In genomic region chr16:10269632-10270031, GRCh38 we compare ENCODE assay signal across 35 cellular contexts.
"Had no signal": no experiment of that assay in that cellular context is flagged by ENCODE, and none has a peak within 500 bp of the region (broad histone marks: within the 10 kb centered on the region; RNA-seq: fewer than 3 reads in every experiment).

No MANE protein-coding gene starts in this region.

- H3K27ac ChIP-seq: ascending aorta, WERI-Rb-1 had no signal

- H3K4me3 ChIP-seq: ascending aorta had no signal

- H3K27me3 Mint-ChIP-seq: activated CD4-positive, alpha-beta memory T cell treated with anti-CD3 and anti-CD28 coated beads, Interleukin-2, amount 10 ng/mL, durations not matched to agents 7 days and 5 days; activated CD4-positive, alpha-beta T cell treated with anti-CD3 and anti-CD28 coated beads for 36 hours; activated CD4-positive, alpha-beta T cell treated with anti-CD3 and anti-CD28 coated beads, Interleukin-2, amount 10 ng/mL, durations not matched to agents 7 days and 5 days; activated CD8-positive, alpha-beta memory T cell treated with anti-CD3 and anti-CD28 coated beads, Interleukin-2, amount 10 ng/mL, durations not matched to agents 7 days and 5 days; activated naive CD4-positive, alpha-beta T cell treated with anti-CD3 and anti-CD28 coated beads, Interleukin-2, amount 10 ng/mL, durations not matched to agents 7 days and 5 days; activated naive CD4-positive, alpha-beta T cell treated with anti-CD3 and anti-CD28 coated beads, Interleukin-2, amount 50 U/mL, for 24 hours; activated naive CD8-positive, alpha-beta T cell; activated naive CD8-positive, alpha-beta T cell treated with anti-CD3 and anti-CD28 coated beads, Interleukin-2, amount 10 ng/mL, durations not matched to agents 7 days and 5 days; activated naive CD8-positive, alpha-beta T cell treated with anti-CD3 and anti-CD28 coated beads, Interleukin-2, amount 50 U/mL, for 24 hours; activated T-cell treated with anti-CD3 and anti-CD28 coated beads, Interleukin-2, amount 50 U/mL, for 24 hours had no signal

- DNase-seq: activated CD4-positive, alpha-beta memory T cell treated with anti-CD3 and anti-CD28 coated beads, Interleukin-2, amount 10 ng/mL, durations not matched to agents 7 days and 5 days; activated CD4-positive, alpha-beta T cell treated with anti-CD3 and anti-CD28 coated beads for 1 hour; activated CD4-positive, alpha-beta T cell treated with anti-CD3 and anti-CD28 coated beads for 36 hours; activated CD4-positive, alpha-beta T cell treated with anti-CD3 and anti-CD28 coated beads for 48 hours; activated CD4-positive, alpha-beta T cell treated with anti-CD3 and anti-CD28 coated beads, Interleukin-2, amount 10 ng/mL, durations not matched to agents 7 days and 5 days; activated CD4-positive, alpha-beta T cell treated with anti-CD3 and anti-CD28 coated beads, Interleukin-2, amount 50 U/mL, for 48 hours; activated CD4-positive, CD25-positive, alpha-beta regulatory T cell; activated CD8-positive, alpha-beta memory T cell treated with anti-CD3 and anti-CD28 coated beads for 24 hours; activated CD8-positive, alpha-beta memory T cell treated with anti-CD3 and anti-CD28 coated beads, Interleukin-2, amount 10 ng/mL, durations not matched to agents 7 days and 5 days; activated CD8-positive, alpha-beta memory T cell treated with anti-CD3 and anti-CD28 coated beads, Interleukin-2, amount 50 U/mL, for 48 hours; activated CD8-positive, alpha-beta T cell treated with anti-CD3 and anti-CD28 coated beads, Interleukin-2, amount 10 ng/mL, durations not matched to agents 7 days and 5 days; activated effector memory CD4-positive, alpha-beta T cell treated with Interleukin-2 at 50 U/mL for 16 hours; activated gamma-delta T cell; activated naive CD4-positive, alpha-beta T cell treated with anti-CD3 and anti-CD28 coated beads, Interleukin-2, amount 10 ng/mL, durations not matched to agents 7 days and 5 days; activated naive CD4-positive, alpha-beta T cell treated with Interleukin-2 at 50 U/mL for 16 hours; activated naive CD8-positive, alpha-beta T cell treated with anti-CD3 and anti-CD28 coated beads, Interleukin-2, amount 10 ng/mL, durations not matched to agents 7 days and 5 days; activated naive CD8-positive, alpha-beta T cell treated with anti-CD3 and anti-CD28 coated beads, Interleukin-2, amount 50 U/mL, for 24 hours; activated T-cell treated with anti-CD3 and anti-CD28 coated beads, Interleukin-2, amount 50 U/mL, for 24 hours; activated T-cell treated with anti-CD3 and anti-CD28 coated beads, Interleukin-2, amount 50 U/mL, for 48 hours; amygdala; anterior cingulate cortex; central memory CD4-positive, alpha-beta T cell; T-helper 1 cell; T-helper 2 cell; T-helper 9 cell; WERI-Rb-1 had no signal

- H3K4me3 Mint-ChIP-seq: activated CD4-positive, alpha-beta memory T cell treated with anti-CD3 and anti-CD28 coated beads, Interleukin-2, amount 10 ng/mL, durations not matched to agents 7 days and 5 days; activated CD4-positive, alpha-beta T cell treated with anti-CD3 and anti-CD28 coated beads for 36 hours; activated CD4-positive, alpha-beta T cell treated with anti-CD3 and anti-CD28 coated beads, Interleukin-2, amount 10 ng/mL, durations not matched to agents 7 days and 5 days; activated CD8-positive, alpha-beta memory T cell treated with anti-CD3 and anti-CD28 coated beads, Interleukin-2, amount 10 ng/mL, durations not matched to agents 7 days and 5 days; activated CD8-positive, alpha-beta T cell treated with anti-CD3 and anti-CD28 coated beads, Interleukin-2, amount 10 ng/mL, durations not matched to agents 7 days and 5 days; activated naive CD4-positive, alpha-beta T cell treated with anti-CD3 and anti-CD28 coated beads, Interleukin-2, amount 10 ng/mL, durations not matched to agents 7 days and 5 days; activated naive CD4-positive, alpha-beta T cell treated with anti-CD3 and anti-CD28 coated beads, Interleukin-2, amount 50 U/mL, for 24 hours; activated naive CD8-positive, alpha-beta T cell; activated naive CD8-positive, alpha-beta T cell treated with anti-CD3 and anti-CD28 coated beads, Interleukin-2, amount 10 ng/mL, durations not matched to agents 7 days and 5 days; activated naive CD8-positive, alpha-beta T cell treated with anti-CD3 and anti-CD28 coated beads, Interleukin-2, amount 50 U/mL, for 24 hours; activated T-cell treated with anti-CD3 and anti-CD28 coated beads, Interleukin-2, amount 50 U/mL, for 24 hours; brain; T-helper 1 cell treated with Interleukin-12 subunit alpha and Interleukin-12 subunit beta and Interleukin-4 antibody, amounts not matched to agents 30 μg/mL and 1 μg/mL, for 36 hours; T-helper 2 cell treated with Interferon-gamma antibody and Interleukin-4, amounts not matched to agents 5 μg/mL and 100 μg/mL, for 36 hours; WTC11 had no signal

- ATAC-seq: activated CD4-positive, alpha-beta T cell treated with anti-CD3 and anti-CD28 coated beads for 36 hours; activated CD4-positive, CD25-positive, alpha-beta regulatory T cell treated with anti-CD3 and anti-CD28 coated beads, Interleukin-2, amount 50 U/mL, for 24 hours; activated CD8-positive, alpha-beta memory T cell treated with anti-CD3 and anti-CD28 coated beads, Interleukin-2, amount 10 ng/mL, durations not matched to agents 7 days and 5 days; activated CD8-positive, alpha-beta T cell treated with anti-CD3 and anti-CD28 coated beads, Interleukin-2, amount 10 ng/mL, durations not matched to agents 7 days and 5 days; activated naive CD8-positive, alpha-beta T cell treated with anti-CD3 and anti-CD28 coated beads, Interleukin-2, amount 50 U/mL, for 24 hours; WTC11 had no signal

- H3K27ac Mint-ChIP-seq: activated CD4-positive, alpha-beta memory T cell treated with anti-CD3 and anti-CD28 coated beads, Interleukin-2, amount 10 ng/mL, durations not matched to agents 7 days and 5 days; activated CD4-positive, alpha-beta T cell treated with anti-CD3 and anti-CD28 coated beads for 36 hours; activated CD4-positive, alpha-beta T cell treated with anti-CD3 and anti-CD28 coated beads, Interleukin-2, amount 10 ng/mL, durations not matched to agents 7 days and 5 days; activated CD8-positive, alpha-beta memory T cell treated with anti-CD3 and anti-CD28 coated beads, Interleukin-2, amount 10 ng/mL, durations not matched to agents 7 days and 5 days; activated CD8-positive, alpha-beta T cell treated with anti-CD3 and anti-CD28 coated beads, Interleukin-2, amount 10 ng/mL, durations not matched to agents 7 days and 5 days; activated naive CD4-positive, alpha-beta T cell treated with anti-CD3 and anti-CD28 coated beads, Interleukin-2, amount 10 ng/mL, durations not matched to agents 7 days and 5 days; activated naive CD4-positive, alpha-beta T cell treated with anti-CD3 and anti-CD28 coated beads, Interleukin-2, amount 50 U/mL, for 24 hours; activated naive CD8-positive, alpha-beta T cell; activated naive CD8-positive, alpha-beta T cell treated with anti-CD3 and anti-CD28 coated beads, Interleukin-2, amount 10 ng/mL, durations not matched to agents 7 days and 5 days; activated naive CD8-positive, alpha-beta T cell treated with anti-CD3 and anti-CD28 coated beads, Interleukin-2, amount 50 U/mL, for 24 hours; activated T-cell treated with anti-CD3 and anti-CD28 coated beads, Interleukin-2, amount 50 U/mL, for 24 hours; activated T-helper 2 cell treated with anti-CD3 and anti-CD28 coated beads, Interferon-gamma antibody, Interleukin-2, Interleukin-4, amounts not matched to agents 10 μg/mL and 5 μg/mL and 100 μg/mL, durations not matched to agents 14 hours and 24 hours and 36 hours; brain; T-helper 1 cell treated with Interleukin-12 subunit alpha and Interleukin-12 subunit beta and Interleukin-4 antibody, amounts not matched to agents 30 μg/mL and 1 μg/mL, for 36 hours; T-helper 2 cell treated with Interferon-gamma antibody and Interleukin-4, amounts not matched to agents 5 μg/mL and 100 μg/mL, for 36 hours; WTC11 had no signal

- H3K27me3 ChIP-seq: ascending aorta had no signal

- H3K4me1 ChIP-seq: ascending aorta had no signal

- H3K4me1 Mint-ChIP-seq: activated naive CD8-positive, alpha-beta T cell treated with anti-CD3 and anti-CD28 coated beads, Interleukin-2, amount 10 ng/mL, durations not matched to agents 7 days and 5 days; brain; WTC11 had no signal

- H3K36me3 Mint-ChIP-seq: brain had no signal

- H3K9me3 ChIP-seq: ascending aorta had no signal

- H3K36me3 ChIP-seq: ascending aorta, WERI-Rb-1 had no signal

- H3K9me3 Mint-ChIP-seq: activated CD4-positive, alpha-beta memory T cell treated with anti-CD3 and anti-CD28 coated beads, Interleukin-2, amount 10 ng/mL, durations not matched to agents 7 days and 5 days had no signal
